22 cellular contexts compared by ENCODE assay signal in genomic region chr12:93408813-93409212, GRCh38. TPM values are rescaled to one million over a fixed set of nuclear protein-coding genes. Genes with fewer than 3 reads are reported as not detected.
DNase-seq lines count a peak whose midpoint lies in the region; ATAC-seq and TF ChIP-seq lines count a peak whose summit lies in the region.
"Had no signal": no experiment of that assay in that cellular context is flagged by ENCODE, and none has a peak within 500 bp of the region (broad histone marks: within the 10 kb centered on the region; RNA-seq: fewer than 3 reads in every experiment).

No MANE protein-coding gene starts in this region.

- H3K27ac ChIP-seq in osteoblast (ENCODE audit: low read depth, low read length) (peak overlapping the region; percentile 7), WERI-Rb-1 (no peak overlapping the region), smooth muscle cell (ENCODE audit: low read depth) (no peak overlapping the region)
- H3K27ac ChIP-seq: esophagus muscularis mucosa, gastroesophageal sphincter, pancreas, sigmoid colon, tibial nerve had no signal

- H3K4me1 Mint-ChIP-seq in activated T-cell treated with anti-CD3 and anti-CD28 coated beads, Interleukin-2, amount 50 U/mL, for 72 hours (ENCODE audit: low read depth): peaks cover 55% of the 10 kb centered on the region
- peaks cover 48% of the 10 kb centered on the region for H3K4me1 Mint-ChIP-seq in HFFc6 (ENCODE audit: low read depth)
- peaks cover 41% of the 10 kb centered on the region for H3K4me1 Mint-ChIP-seq in activated naive CD8-positive, alpha-beta T cell (ENCODE audit: low read depth)

- no peak for DNase-seq in activated T-cell treated with anti-CD3 and anti-CD28 coated beads, Interleukin-2, amount 50 U/mL, for 72 hours
- no peak for DNase-seq in activated T-cell treated with anti-CD3 and anti-CD28 coated beads, Interleukin-2, amount 50 U/mL, for 48 hours
- DNase-seq in HFFc6: no peak
- no peak for DNase-seq in osteoblast (ENCODE audit: insufficient read length, low spot score, missing footprints)
- no peak for DNase-seq in retina
- DNase-seq in WERI-Rb-1: no peak
- DNase-seq in smooth muscle cell (lab: John Stamatoyannopoulos, UW; ENCODE audit: unreplicated experiment): no peak
- DNase-seq: ACHN; C1 segment of cervical spinal cord; central memory CD4-positive, alpha-beta T cell; effector CD4-positive, alpha-beta T cell; mammary epithelial cell; NCI-H1436; NCI-H526; pancreas; sigmoid colon had no signal

- no peaks in the 10 kb centered on the region for H3K27me3 ChIP-seq in osteoblast (ENCODE audit: insufficient read depth, low read length)
- H3K27me3 ChIP-seq in WERI-Rb-1 (ENCODE audit: insufficient read depth, low read depth, severe bottlenecking): no peaks in the 10 kb centered on the region
- no peaks in the 10 kb centered on the region for H3K27me3 ChIP-seq in smooth muscle cell (ENCODE audit: low read depth)
- H3K27me3 ChIP-seq: esophagus muscularis mucosa, gastroesophageal sphincter, pancreas, sigmoid colon, tibial nerve had no signal

- H4K20me1 ChIP-seq in osteoblast (ENCODE audit: insufficient read depth, low read length) (no peaks in the 10 kb centered on the region), smooth muscle cell (ENCODE audit: low read depth) (peaks cover 13% of the 10 kb centered on the region)

- H3K36me3 ChIP-seq in osteoblast (ENCODE audit: insufficient read depth, low read length) (peaks cover 27% of the 10 kb centered on the region), WERI-Rb-1 (peaks cover 32% of the 10 kb centered on the region), smooth muscle cell (ENCODE audit: low read depth) (peaks cover 5% of the 10 kb centered on the region)
- H3K36me3 ChIP-seq: pancreas had no signal

- peak overlapping the region; percentile 47 for H3K27ac Mint-ChIP-seq in activated T-cell treated with anti-CD3 and anti-CD28 coated beads, Interleukin-2, amount 50 U/mL, for 72 hours
- peak overlapping the region; percentile 3 for H3K27ac Mint-ChIP-seq in HFFc6
- peak overlapping the region; percentile 22 for H3K27ac Mint-ChIP-seq in activated naive CD8-positive, alpha-beta T cell

- H3K4me1 ChIP-seq in osteoblast (ENCODE audit: insufficient read depth, low read length) (peaks cover 10% of the 10 kb centered on the region), smooth muscle cell (ENCODE audit: low read depth) (no peaks in the 10 kb centered on the region)

- peaks cover 0 to 3% of the 10 kb centered on the region in 2 donors for H3K9me3 Mint-ChIP-seq in activated T-cell treated with anti-CD3 and anti-CD28 coated beads, Interleukin-2, amount 50 U/mL, for 72 hours
- no peaks in the 10 kb centered on the region for H3K9me3 Mint-ChIP-seq in HFFc6
- no peaks in the 10 kb centered on the region for H3K9me3 Mint-ChIP-seq in activated naive CD8-positive, alpha-beta T cell (ENCODE audit: low read depth)

- peaks cover 4 to 18% of the 10 kb centered on the region in 2 donors for H3K36me3 Mint-ChIP-seq in activated T-cell treated with anti-CD3 and anti-CD28 coated beads, Interleukin-2, amount 50 U/mL, for 72 hours (ENCODE audit: insufficient read depth in 2 of 2)
- H3K36me3 Mint-ChIP-seq in HFFc6 (ENCODE audit: low read depth): peaks cover 29% of the 10 kb centered on the region
- H3K36me3 Mint-ChIP-seq in activated naive CD8-positive, alpha-beta T cell: peaks cover 2% of the 10 kb centered on the region

- H3K79me2 ChIP-seq in osteoblast (ENCODE audit: insufficient read depth, low read length) (peaks cover 42% of the 10 kb centered on the region), smooth muscle cell (ENCODE audit: low read depth) (peaks cover 45% of the 10 kb centered on the region)

- H3K4me3 ChIP-seq in osteoblast (ENCODE audit: insufficient read depth, low read length) (no peak overlapping the region), WERI-Rb-1 (ENCODE audit: low read depth, low read length) (no peak overlapping the region), smooth muscle cell (no peak overlapping the region)
- H3K4me3 ChIP-seq: esophagus muscularis mucosa, gastroesophageal sphincter, GM12878, GM23248, pancreas, sigmoid colon, tibial nerve had no signal

- no peak overlapping the region for H2AFZ ChIP-seq in osteoblast (ENCODE audit: low read length)
- H2AFZ ChIP-seq in smooth muscle cell (ENCODE audit: low read depth): no peak overlapping the region
- H2AFZ ChIP-seq: GM23248 had no signal

- H3K9ac ChIP-seq in smooth muscle cell (ENCODE audit: low read depth): no peak overlapping the region
- H3K9ac ChIP-seq: GM23248 had no signal

- H3K27me3 Mint-ChIP-seq in activated T-cell treated with anti-CD3 and anti-CD28 coated beads, Interleukin-2, amount 50 U/mL, for 72 hours (ENCODE audit: low read depth): no peaks in the 10 kb centered on the region
- no peaks in the 10 kb centered on the region; the same call in 1 of the 2 replicates for H3K27me3 Mint-ChIP-seq in HFFc6 (ENCODE audit: insufficient read depth)
- no peaks in the 10 kb centered on the region for H3K27me3 Mint-ChIP-seq in activated naive CD8-positive, alpha-beta T cell

- no peak for TF ChIP-seq CTCF in HFFc6 (IDR thresholded peaks at IDR 0.05)
- no peak for TF ChIP-seq CTCF in osteoblast (IDR thresholded peaks at IDR 0.05; ENCODE audit: extremely low read depth, low read depth, low read length)
- no peak for TF ChIP-seq CTCF in WERI-Rb-1 (IDR thresholded peaks at IDR 0.05; ENCODE audit: low read depth, low read length)
- TF ChIP-seq CTCF in smooth muscle cell (IDR thresholded peaks at IDR 0.05; ENCODE audit: borderline replicate concordance, insufficient read depth, poor library complexity, severe bottlenecking): no peak

- H3K9me3 ChIP-seq in osteoblast (ENCODE audit: low read depth, low read length) (no peaks in the 10 kb centered on the region), WERI-Rb-1 (ENCODE audit: severe bottlenecking) (no peaks in the 10 kb centered on the region), smooth muscle cell (replicated peaks; ENCODE audit: low read depth) (no peaks in the 10 kb centered on the region)
- H3K9me3 ChIP-seq: esophagus muscularis mucosa, gastroesophageal sphincter, pancreas, sigmoid colon, tibial nerve had no signal

- peak; percentile 29 to 49 for ATAC-seq in activated T-cell treated with anti-CD3 and anti-CD28 coated beads, Interleukin-2, amount 50 U/mL, for 72 hours (replicated peaks in 1 of 2)
- ATAC-seq: gastroesophageal sphincter, GM12878, pancreas had no signal

- H3F3A ChIP-seq in smooth muscle cell (ENCODE audit: low read depth): peaks cover 25% of the 10 kb centered on the region

- H3K4me2 ChIP-seq in osteoblast (ENCODE audit: insufficient read depth, low read length) (no peak overlapping the region), smooth muscle cell (no peak overlapping the region)

- H3K4me3 Mint-ChIP-seq in activated T-cell treated with anti-CD3 and anti-CD28 coated beads, Interleukin-2, amount 50 U/mL, for 72 hours: peak overlapping the region in 1 of 2 donors; percentile 71
- H3K4me3 Mint-ChIP-seq in HFFc6: no peak overlapping the region
- no peak overlapping the region for H3K4me3 Mint-ChIP-seq in activated naive CD8-positive, alpha-beta T cell

RNA-seq across cellular contexts. Expression of gene NUDT4, which starts 31.1 kb away (rescaled TPM):
- total RNA-seq in activated T-cell treated with anti-CD3 and anti-CD28 coated beads, Interleukin-2, amount 50 U/mL, for 72 hours: 10 to 100 TPM; 72.0 to 93.4 TPM
- total RNA-seq in HFFc6 (2021; fragmentation: NEBNext Ultra II Directional; extraction: Animal tissue kit (Norgen Biotek cat#: 25700)): 10 to 100 TPM; 46.4 to 62.6 (median 51.6) TPM
- total RNA-seq in osteoblast (138 and 145 TPM in 2 replicates), smooth muscle cell (83.2 and 91.2 TPM in 2 replicates)
- polyA plus RNA-seq in smooth muscle cell: 49.4 and 53.9 TPM in 2 replicates

RNA-seq across cellular contexts. Expression of gene UBE2N, which starts 32.9 kb away (rescaled TPM):
- total RNA-seq in activated T-cell treated with anti-CD3 and anti-CD28 coated beads, Interleukin-2, amount 50 U/mL, for 72 hours: 100 to 1,000 TPM; 116 to 125 TPM
- 100 to 1,000 TPM; 143 to 168 (median 157) TPM for total RNA-seq in HFFc6 (2021; fragmentation: NEBNext Ultra II Directional; extraction: Animal tissue kit (Norgen Biotek cat#: 25700))
- 44.2 and 53.0 TPM in 2 replicates for total RNA-seq in osteoblast
- 61.3 and 69.3 TPM in 2 replicates for total RNA-seq in smooth muscle cell
- polyA plus RNA-seq in smooth muscle cell: 104 and 111 TPM in 2 replicates

RNA-seq across cellular contexts. Expression of gene MRPL42, which starts 58.5 kb away (rescaled TPM):
- 10 to 100 TPM; 54.2 to 68.3 TPM for total RNA-seq in activated T-cell treated with anti-CD3 and anti-CD28 coated beads, Interleukin-2, amount 50 U/mL, for 72 hours
- total RNA-seq in HFFc6 (2021; fragmentation: NEBNext Ultra II Directional; extraction: Animal tissue kit (Norgen Biotek cat#: 25700)): 10 to 100 TPM; 66.5 to 77.6 (median 73.9) TPM
- 26.5 and 29.0 TPM in 2 replicates for total RNA-seq in osteoblast
- total RNA-seq in smooth muscle cell: 113 and 135 TPM in 2 replicates
- 82.8 and 85.5 TPM in 2 replicates for polyA plus RNA-seq in smooth muscle cell
